27 cellular contexts compared by ENCODE assay signal in the genomic region with DNA sequence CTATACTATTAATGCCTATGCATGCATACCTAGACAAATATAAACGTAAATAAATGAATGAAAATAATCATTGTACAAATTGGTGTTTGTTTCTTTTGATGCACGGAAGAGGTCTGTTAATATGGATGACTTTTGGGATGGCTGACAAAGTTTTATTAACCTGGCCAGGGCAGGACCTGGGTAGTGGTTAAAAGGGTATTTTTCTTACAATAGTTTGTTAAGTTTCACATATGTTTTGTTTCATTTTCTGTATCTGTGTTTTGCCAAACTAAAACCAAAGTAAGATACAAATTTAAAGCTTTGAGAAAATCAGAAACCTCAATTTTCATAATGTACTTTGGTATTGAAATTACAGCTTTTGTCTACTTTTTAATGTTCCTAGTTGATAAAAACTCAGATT.
DNase-seq lines count a peak whose midpoint lies in the region; ATAC-seq and TF ChIP-seq lines count a peak whose summit lies in the region.
"Had no signal": no experiment of that assay in that cellular context is flagged by ENCODE, and none has a peak within 500 bp of the region (broad histone marks: within the 10 kb centered on the region; RNA-seq: fewer than 3 reads in every experiment).

No MANE protein-coding gene starts in this region.

- no peaks in the 10 kb centered on the region for H3K4me1 Mint-ChIP-seq in activated CD4-positive, alpha-beta memory T cell treated with anti-CD3 and anti-CD28 coated beads, Interleukin-2, amount 10 ng/mL, durations not matched to agents 7 days and 5 days
- no peaks in the 10 kb centered on the region for H3K4me1 Mint-ChIP-seq in activated CD8-positive, alpha-beta memory T cell treated with anti-CD3 and anti-CD28 coated beads, Interleukin-2, amount 10 ng/mL, durations not matched to agents 7 days and 5 days
- H3K4me1 Mint-ChIP-seq: neural progenitor cell; stimulated activated naive B cell treated with anti-CD40 and anti-IgM and Interleukin-4, amounts not matched to agents 10 μg/mL and 1 μg/mL and 100 μg/mL, for 72 hours had no signal

- 0 out of 2 replicates have a peak, but pooled peaks cover 6% of the 10 kb centered on the region for H3K4me1 ChIP-seq in MM.1S (ENCODE audit: low read length)
- H3K4me1 ChIP-seq: BLaER1 treated with 17β-estradiol and CSF1 and Interleukin-3, amounts not matched to agents 10 nM and 100 nM; HAP-1; heart right ventricle; left ventricle myocardium inferior; neural progenitor cell; pancreas had no signal

- peak; percentile 31 for DNase-seq in MM.1S
- DNase-seq in GM20000 (ENCODE audit: low spot score) = no peak
- DNase-seq in activated CD4-positive, alpha-beta memory T cell treated with anti-CD3 and anti-CD28 coated beads, Interleukin-2, amount 10 ng/mL, durations not matched to agents 7 days and 5 days = no peak
- no peak for DNase-seq in activated CD8-positive, alpha-beta memory T cell treated with anti-CD3 and anti-CD28 coated beads, Interleukin-2, amount 10 ng/mL, durations not matched to agents 7 days and 5 days
- no peak for DNase-seq in stimulated activated CD4-positive, alpha-beta T cell treated with anti-CD3 and anti-CD28 coated beads, Interleukin-1b, Interleukin-23, amount 100 ng/mL, for 48 hours
- DNase-seq: activated CD4-positive, alpha-beta T cell treated with anti-CD3 and anti-CD28 coated beads for 1 hour; activated CD8-positive, alpha-beta memory T cell treated with anti-CD3 and anti-CD28 coated beads for 24 hours; foreskin melanocyte; heart right ventricle; IMR-90; left ventricle myocardium inferior; mesenchymal stem cell; NCI-H1092; NCI-H1694 treated with DMSO at 0.1 percent for 48 hours; pancreas; retina; stimulated activated naive B cell treated with anti-CD40 and anti-IgM and Interleukin-4, amounts not matched to agents 10 μg/mL and 1 μg/mL and 100 μg/mL, for 72 hours; substantia nigra; SW 1271 had no signal

- H3K27ac Mint-ChIP-seq in activated CD4-positive, alpha-beta memory T cell treated with anti-CD3 and anti-CD28 coated beads, Interleukin-2, amount 10 ng/mL, durations not matched to agents 7 days and 5 days = no peak overlapping the region
- no peak overlapping the region for H3K27ac Mint-ChIP-seq in activated CD8-positive, alpha-beta memory T cell treated with anti-CD3 and anti-CD28 coated beads, Interleukin-2, amount 10 ng/mL, durations not matched to agents 7 days and 5 days
- H3K27ac Mint-ChIP-seq: activated naive CD4-positive, alpha-beta T cell treated with anti-CD3 and anti-CD28 coated beads, Interleukin-2, amount 50 U/mL, for 72 hours; neural progenitor cell; stimulated activated naive B cell treated with anti-CD40 and anti-IgM and Interleukin-4, amounts not matched to agents 10 μg/mL and 1 μg/mL and 100 μg/mL, for 72 hours; type B pancreatic cell had no signal

- POLR2A ChIA-PET in activated CD4-positive, alpha-beta memory T cell treated with anti-CD3 and anti-CD28 coated beads, Interleukin-2, amount 10 ng/mL, durations not matched to agents 7 days and 5 days (lab: Charles Lee) = no interaction called here

- H3K4me3 Mint-ChIP-seq in activated CD4-positive, alpha-beta memory T cell treated with anti-CD3 and anti-CD28 coated beads, Interleukin-2, amount 10 ng/mL, durations not matched to agents 7 days and 5 days = no peak overlapping the region
- no peak overlapping the region for H3K4me3 Mint-ChIP-seq in activated CD8-positive, alpha-beta memory T cell treated with anti-CD3 and anti-CD28 coated beads, Interleukin-2, amount 10 ng/mL, durations not matched to agents 7 days and 5 days
- H3K4me3 Mint-ChIP-seq: neural progenitor cell; stimulated activated naive B cell treated with anti-CD40 and anti-IgM and Interleukin-4, amounts not matched to agents 10 μg/mL and 1 μg/mL and 100 μg/mL, for 72 hours; type B pancreatic cell had no signal

- no peaks in the 10 kb centered on the region for H3K9me3 ChIP-seq in MM.1S (replicated peaks; ENCODE audit: insufficient read depth, low read length)
- H3K9me3 ChIP-seq: HAP-1, pancreas had no signal

- H3K9me3 Mint-ChIP-seq in activated CD4-positive, alpha-beta memory T cell treated with anti-CD3 and anti-CD28 coated beads, Interleukin-2, amount 10 ng/mL, durations not matched to agents 7 days and 5 days = no peaks in the 10 kb centered on the region
- H3K9me3 Mint-ChIP-seq in activated CD8-positive, alpha-beta memory T cell treated with anti-CD3 and anti-CD28 coated beads, Interleukin-2, amount 10 ng/mL, durations not matched to agents 7 days and 5 days (ENCODE audit: low read depth) = peaks cover 7% of the 10 kb centered on the region

- H3K9ac ChIP-seq in MM.1S (ENCODE audit: low read length) = no peak overlapping the region
- H3K9ac ChIP-seq: BLaER1 treated with 17β-estradiol and CSF1 and Interleukin-3, amounts not matched to agents 10 nM and 100 nM; neural progenitor cell had no signal

- no peaks in the 10 kb centered on the region for H3K79me2 ChIP-seq in MM.1S (ENCODE audit: low read length)

- no peaks in the 10 kb centered on the region for H3K27me3 ChIP-seq in MM.1S (replicated peaks; ENCODE audit: insufficient read depth, low read length)
- H3K27me3 ChIP-seq: BLaER1 treated with 17β-estradiol and CSF1 and Interleukin-3, amounts not matched to agents 10 nM and 100 nM; heart right ventricle; neural progenitor cell; pancreas had no signal

- ATAC-seq in GM18868 (IDR thresholded peaks at IDR 0.05; ENCODE audit: unreplicated experiment) = peak; percentile 68
- peak; percentile 51 for ATAC-seq in GM21529 (IDR thresholded peaks at IDR 0.05; ENCODE audit: unreplicated experiment)
- peak; percentile 71 for ATAC-seq in HG03097 (IDR thresholded peaks at IDR 0.05; ENCODE audit: low FRiP score, unreplicated experiment)
- ATAC-seq in activated CD8-positive, alpha-beta memory T cell treated with anti-CD3 and anti-CD28 coated beads, Interleukin-2, amount 10 ng/mL, durations not matched to agents 7 days and 5 days = no peak
- ATAC-seq: activated naive CD4-positive, alpha-beta T cell treated with anti-CD3 and anti-CD28 coated beads, Interleukin-2, amount 50 U/mL, for 72 hours; heart right ventricle; pancreas; stimulated activated naive B cell treated with anti-CD40 and anti-IgM and Interleukin-4, amounts not matched to agents 10 μg/mL and 1 μg/mL and 100 μg/mL, for 72 hours had no signal

- peak overlapping the region; percentile 37; the same call in 1 of the 2 replicates for H3K4me2 ChIP-seq in MM.1S (ENCODE audit: low read depth, low read length)
- H3K4me2 ChIP-seq: BLaER1 treated with 17β-estradiol and CSF1 and Interleukin-3, amounts not matched to agents 10 nM and 100 nM; neural progenitor cell had no signal

- H3K27me3 Mint-ChIP-seq in activated CD4-positive, alpha-beta memory T cell treated with anti-CD3 and anti-CD28 coated beads, Interleukin-2, amount 10 ng/mL, durations not matched to agents 7 days and 5 days = no peaks in the 10 kb centered on the region
- no peaks in the 10 kb centered on the region for H3K27me3 Mint-ChIP-seq in activated CD8-positive, alpha-beta memory T cell treated with anti-CD3 and anti-CD28 coated beads, Interleukin-2, amount 10 ng/mL, durations not matched to agents 7 days and 5 days
- H3K27me3 Mint-ChIP-seq: stimulated activated naive B cell treated with anti-CD40 and anti-IgM and Interleukin-4, amounts not matched to agents 10 μg/mL and 1 μg/mL and 100 μg/mL, for 72 hours; type B pancreatic cell had no signal

- CTCF ChIA-PET in activated CD4-positive, alpha-beta memory T cell treated with anti-CD3 and anti-CD28 coated beads, Interleukin-2, amount 10 ng/mL, durations not matched to agents 7 days and 5 days (lab: Charles Lee) = no interaction called here
- CTCF ChIA-PET in activated CD8-positive, alpha-beta memory T cell treated with anti-CD3 and anti-CD28 coated beads, Interleukin-2, amount 10 ng/mL, durations not matched to agents 7 days and 5 days (lab: Charles Lee) = no interaction called here

- TF ChIP-seq CTCF in MM.1S (IDR thresholded peaks at IDR 0.05; ENCODE audit: low read length) (no peak), GM20000 (IDR thresholded peaks at IDR 0.05; ENCODE audit: extremely low read depth, missing control alignments) (no peak)

- no peak overlapping the region for H2AFZ ChIP-seq in MM.1S (ENCODE audit: low read length)
- H2AFZ ChIP-seq: neural progenitor cell had no signal

- no peaks in the 10 kb centered on the region for H3F3A ChIP-seq in MM.1S (ENCODE audit: insufficient read depth, low read length)

- H3K36me3 Mint-ChIP-seq in activated CD4-positive, alpha-beta memory T cell treated with anti-CD3 and anti-CD28 coated beads, Interleukin-2, amount 10 ng/mL, durations not matched to agents 7 days and 5 days (ENCODE audit: low read depth) = no peaks in the 10 kb centered on the region
- no peaks in the 10 kb centered on the region for H3K36me3 Mint-ChIP-seq in activated CD8-positive, alpha-beta memory T cell treated with anti-CD3 and anti-CD28 coated beads, Interleukin-2, amount 10 ng/mL, durations not matched to agents 7 days and 5 days
- H3K36me3 Mint-ChIP-seq: activated naive CD4-positive, alpha-beta T cell treated with anti-CD3 and anti-CD28 coated beads, Interleukin-2, amount 50 U/mL, for 72 hours; neural progenitor cell; stimulated activated naive B cell treated with anti-CD40 and anti-IgM and Interleukin-4, amounts not matched to agents 10 μg/mL and 1 μg/mL and 100 μg/mL, for 72 hours; type B pancreatic cell had no signal

- H3K27ac ChIP-seq in MM.1S (ENCODE audit: low read length) = peak overlapping the region; percentile 21; the same call in 1 of the 2 replicates
- H3K27ac ChIP-seq: BLaER1 treated with 17β-estradiol and CSF1 and Interleukin-3, amounts not matched to agents 10 nM and 100 nM; heart right ventricle; left ventricle myocardium inferior; neural progenitor cell; pancreas had no signal

- no peaks in the 10 kb centered on the region for H3K36me3 ChIP-seq in MM.1S (replicated peaks; ENCODE audit: insufficient read depth, low read length)
- H3K36me3 ChIP-seq: BLaER1 treated with 17β-estradiol and CSF1 and Interleukin-3, amounts not matched to agents 10 nM and 100 nM; HAP-1; heart right ventricle; left ventricle myocardium inferior; neural progenitor cell; pancreas had no signal

- no peak overlapping the region for H3K4me3 ChIP-seq in MM.1S (ENCODE audit: low read length)
- H3K4me3 ChIP-seq: BLaER1 treated with 17β-estradiol and CSF1 and Interleukin-3, amounts not matched to agents 10 nM and 100 nM; HAP-1; heart right ventricle; left ventricle myocardium inferior; neural progenitor cell; pancreas had no signal

- H4K20me1 ChIP-seq in MM.1S (ENCODE audit: insufficient read depth, low read length) = no peaks in the 10 kb centered on the region
- H4K20me1 ChIP-seq: BLaER1 treated with 17β-estradiol and CSF1 and Interleukin-3, amounts not matched to agents 10 nM and 100 nM had no signal

- no peaks in the 10 kb centered on the region for H3K9me2 ChIP-seq in MM.1S (replicated peaks; ENCODE audit: insufficient read depth, low read length)
